ENCODE assay signal across 8 cellular contexts in genomic region chr17:48025040-48025903, GRCh38. TPM values are rescaled to one million over a fixed set of nuclear protein-coding genes. Genes with fewer than 3 reads are reported as not detected.
DNase-seq lines count a peak whose midpoint lies in the region; ATAC-seq and TF ChIP-seq lines count a peak whose summit lies in the region.

No MANE protein-coding gene starts in this region.

- H3K36me3 ChIP-seq in BE2C: no peaks in the 10 kb centered on the region

- ATAC-seq in GM19324 (IDR thresholded peaks at IDR 0.05; ENCODE audit: low FRiP score, unreplicated experiment) (peak; percentile 83), HG03460 (IDR thresholded peaks at IDR 0.05; ENCODE audit: unreplicated experiment) (peak; percentile 65)

- H3K4me1 ChIP-seq in BE2C: peaks cover 14% of the 10 kb centered on the region

- H3K27ac ChIP-seq in cingulate gyrus (ENCODE audit: low read depth, low read length) (peak overlapping the region; percentile 70), layer of hippocampus (ENCODE audit: low read depth, low read length) (peak overlapping the region; percentile 58)

- peak; percentile 69 for TF ChIP-seq CTCF in BE2C (IDR thresholded peaks at IDR 0.05; ENCODE audit: low read depth, low read length)

- H3K9me3 ChIP-seq in BE2C: no peaks in the 10 kb centered on the region

- no peaks in the 10 kb centered on the region for H3K27me3 ChIP-seq in BE2C
- H3K27me3 ChIP-seq in layer of hippocampus (ENCODE audit: control insufficient read depth, insufficient read depth, low read length): no peaks in the 10 kb centered on the region

- peak overlapping the region; percentile 65 for H3K4me3 ChIP-seq in BE2C (ENCODE audit: low read depth, low read length)

- peak; percentile 99 for DNase-seq in BE2C
- DNase-seq in NCI-H524 treated with DMSO at 0.1 percent for 48 hours (lab: John Stamatoyannopoulos, UW): peak; percentile 80
- peak; percentile 98 for DNase-seq in activated CD4-positive, alpha-beta T cell treated with anti-CD3 and anti-CD28 coated beads for 4 hours
- peak; percentile 96 to 98 for DNase-seq in stimulated activated CD4-positive, alpha-beta T cell treated with anti-CD3 and anti-CD28 coated beads, Interleukin-1b, Interleukin-23, amount 100 ng/mL, for 1 hour (ENCODE audit: low read depth in 2 of 2)

RNA-seq across cellular contexts. Expression of gene COPZ2, which starts 12.3 kb away (rescaled TPM):
- 9.3 TPM for polyA plus RNA-seq in BE2C (2012; ENCODE audit: insufficient read depth, insufficient read length, low read depth)

RNA-seq across cellular contexts. Expression of gene NFE2L1, which starts 22.9 kb away (rescaled TPM):
- 506 TPM for polyA plus RNA-seq in BE2C (2012; ENCODE audit: insufficient read depth, insufficient read length, low read depth)

RNA-seq across cellular contexts. Expression of gene CDK5RAP3, which starts 54.4 kb away (rescaled TPM):
- polyA plus RNA-seq in BE2C (2012; ENCODE audit: insufficient read depth, insufficient read length, low read depth): 175 TPM

Comparison
In these comparisons a context has a peak if more than half of its experiments do, and no peak if none do; other contexts are left out.
1. Peak in every context shown above with its lines: DNase-seq, ATAC-seq, H3K4me3 ChIP-seq and H3K27ac ChIP-seq.